8 cellular contexts compared by ENCODE assay signal in genomic region chr1:31714442-31715096, GRCh38. TPM values are rescaled to one million over a fixed set of nuclear protein-coding genes. Genes with fewer than 3 reads are reported as not detected.
DNase-seq lines count a peak whose midpoint lies in the region; ATAC-seq and TF ChIP-seq lines count a peak whose summit lies in the region.

No MANE protein-coding gene starts in this region.

- H3K9ac ChIP-seq in adipocyte (ENCODE audit: low read length): peak overlapping the region; percentile 83

- TF ChIP-seq CTCF in GM12864 (IDR thresholded peaks at IDR 0.05; ENCODE audit: low read depth, low read length, missing control alignments) (peak; percentile 52), prostate gland (IDR thresholded peaks at IDR 0.05) (peak in 3 of 4 experiments; percentile 19 to 29 (median 22)), Calu3 (IDR thresholded peaks at IDR 0.05; ENCODE audit: unreplicated experiment) (no peak)

- H3K27me3 ChIP-seq in adipocyte (replicated peaks; ENCODE audit: control insufficient read depth, insufficient read depth, low read length) (no peaks in the 10 kb centered on the region), prostate gland (replicated peaks; ENCODE audit: insufficient read depth) (peaks cover 4% of the 10 kb centered on the region)

- 14% methylated on average over 20 of the region's 39 CpGs for WGBS in prostate gland

- H3K9me3 ChIP-seq in adipocyte (ENCODE audit: control insufficient read depth, low read length) (no peaks in the 10 kb centered on the region), prostate gland (no peaks in the 10 kb centered on the region)

- H3K4me3 ChIP-seq in GM12864 (ENCODE audit: low read depth, low read length) (no peak overlapping the region), adipocyte (ENCODE audit: low read length) (peak overlapping the region; percentile 55), prostate gland (peak overlapping the region in 1 of 2 donors; percentile 22)

- no peak overlapping the region for H3K27ac Mint-ChIP-seq in Calu3 (ENCODE audit: unreplicated experiment)

- H3K27me3 Mint-ChIP-seq in Calu3 (ENCODE audit: unreplicated experiment): peaks cover 37% of the 10 kb centered on the region

- no peaks in the 10 kb centered on the region for H3K36me3 ChIP-seq in adipocyte (ENCODE audit: control insufficient read depth, insufficient read depth, low read length, severe bottlenecking)
- no peaks in the 10 kb centered on the region for H3K36me3 ChIP-seq in prostate gland

- H3K4me1 Mint-ChIP-seq in Calu3 (ENCODE audit: low read depth, unreplicated experiment): peaks cover 23% of the 10 kb centered on the region

- CTCF ChIA-PET in Calu3 (lab: Charles Lee): interaction anchor here (0.8 to 2.4 kb wide), 6 partner anchors 31 to 106 kb away, joined by 3 to 8 read pairs (median 7); no protein-coding TSS in a partner anchor

- no peaks in the 10 kb centered on the region for H3K9me3 Mint-ChIP-seq in Calu3 (ENCODE audit: low read depth, unreplicated experiment)

- peaks cover 12% of the 10 kb centered on the region for H3K36me3 Mint-ChIP-seq in Calu3 (ENCODE audit: insufficient read depth, unreplicated experiment)

- no TSS peak for BruUV-seq in Calu3 (replicated peaks; lab: Mats Ljungman, UMichigan)

- no peak for TF ChIP-seq POLR2A in prostate gland (IDR thresholded peaks at IDR 0.05)

- peaks cover 57% of the 10 kb centered on the region for H3K4me1 ChIP-seq in adipocyte (ENCODE audit: control insufficient read depth, insufficient read depth, low read length)
- no peaks in the 10 kb centered on the region for H3K4me1 ChIP-seq in prostate gland (replicated peaks)

- H3K27ac ChIP-seq in prostate gland: peak overlapping the region; percentile 76 to 85

- ATAC-seq in left ventricle myocardium superior (peak; percentile 66), HG02678 (IDR thresholded peaks at IDR 0.05; ENCODE audit: unreplicated experiment) (no peak)

- DNase-seq in GM12864 (ENCODE audit: low read depth): no peak
- peak; percentile 89 for DNase-seq in NCI-H82 (lab: John Stamatoyannopoulos, UW)
- DNase-seq in adipocyte (ENCODE audit: low read depth): peak; percentile 90
- DNase-seq in left ventricle myocardium superior: peak; percentile 82
- DNase-seq in prostate gland (ENCODE audit: low spot score): peak; percentile 23
- DNase-seq in NCI-H446 treated with DMSO at 0.1 percent for 48 hours (lab: John Stamatoyannopoulos, UW): no peak
- DNase-seq in Calu3: no peak

- intact Hi-C loops in left ventricle myocardium superior (cut with micrococcal nuclease): loop anchor here (5.0 kb wide), 1 partner anchor 42 kb away; no protein-coding TSS in a partner anchor
- intact Hi-C loops in prostate gland (cut with DNase I): loop anchor here (2.0 to 5.0 kb wide), 2 partner anchors 14 to 137 kb away; partner anchors contain the start of gene TINAGL1
- intact Hi-C loops in Calu3 (cut with micrococcal nuclease; ENCODE audit: unreplicated experiment): loop anchor here (2.0 kb wide), 1 partner anchor 74 kb away; no protein-coding TSS in a partner anchor

- no peak overlapping the region for H3K4me3 Mint-ChIP-seq in Calu3 (ENCODE audit: low read depth, unreplicated experiment)

RNA-seq across cellular contexts. Expression of gene COL16A1, which starts 10.8 kb away (rescaled TPM):
- 16.1 TPM for total RNA-seq in left ventricle myocardium superior
- 10 to 100 TPM; 45.3 to 89.4 TPM for total RNA-seq in prostate gland
- total RNA-seq in Calu3 (2022): 3.8 and 9.2 TPM in 2 replicates

RNA-seq across cellular contexts. Expression of gene ADGRB2, which starts 49.6 kb away (rescaled TPM):
- total RNA-seq in left ventricle myocardium superior (10.0 TPM), prostate gland (10 to 100 TPM in 1 of 2 donors, 1 to 10 TPM in 1; 3.0 to 10.2 TPM), Calu3 (2022) (1.9 and 2.9 TPM in 2 replicates)

Comparison
In these comparisons a context has a peak if more than half of its experiments do, and no peak if none do; other contexts are left out.
1. DNase-seq: peak in NCI-H82 (single experiment), adipocyte (single experiment), left ventricle myocardium superior (single experiment) and prostate gland (single experiment); none in GM12864 (single experiment), NCI-H446 treated with DMSO at 0.1 percent for 48 hours (single experiment) and Calu3 (single experiment).